ENCODE assay signal across 8 cellular contexts in the genomic region with DNA sequence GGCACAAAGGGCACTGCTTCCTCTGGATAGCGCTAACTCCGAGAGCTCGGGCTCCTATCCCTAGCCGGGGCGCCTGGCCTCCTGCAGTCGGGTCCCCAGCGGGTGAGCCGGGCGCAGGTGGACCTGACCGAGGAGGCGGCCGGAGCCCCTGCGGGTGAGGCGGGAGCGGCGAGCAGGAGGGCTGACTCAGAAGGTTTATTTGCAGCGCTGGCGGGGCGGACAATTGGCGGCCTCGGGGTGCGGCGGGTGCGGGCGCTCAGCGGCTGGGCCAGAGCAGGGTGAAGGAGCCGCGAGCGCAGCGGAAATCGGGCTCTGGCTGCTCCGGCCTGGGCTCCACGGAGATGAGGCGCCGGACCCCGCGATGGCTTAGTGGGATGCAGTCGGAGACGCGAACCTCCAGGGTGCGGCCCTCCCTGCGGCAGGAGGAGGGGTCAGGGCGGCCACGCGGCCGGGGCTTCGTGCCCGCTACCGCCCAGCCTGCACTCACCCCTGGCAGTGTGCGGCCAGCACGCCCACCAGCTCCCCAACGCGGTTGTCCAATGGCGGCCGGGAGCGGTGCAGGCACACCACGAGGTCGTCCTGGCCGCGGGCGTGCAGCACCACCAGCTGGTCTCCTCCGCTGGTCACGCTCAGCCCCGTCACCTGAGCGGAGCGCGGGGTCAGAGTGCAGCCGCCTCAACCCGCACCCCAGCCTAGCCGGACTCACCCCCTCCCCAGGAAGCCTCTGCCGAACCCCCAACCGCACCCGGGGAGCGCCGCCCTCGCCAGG. TPM values are rescaled to one million over a fixed set of nuclear protein-coding genes. Genes with fewer than 3 reads are reported as not detected.
DNase-seq lines count a peak whose midpoint lies in the region; ATAC-seq, FAIRE-seq and TF ChIP-seq lines count a peak whose summit lies in the region.

No MANE protein-coding gene starts in this region.

- peak overlapping the region; percentile 92; the same call in 1 of the 2 replicates for H2BK12ac ChIP-seq in H1 (ENCODE audit: low read depth, low read length)
- H2BK12ac ChIP-seq in mesenchymal stem cell (ENCODE audit: low read length in 2 of 2): peak overlapping the region in 1 of 2 experiments; percentile 75

- FAIRE-seq in H1 (lab: Jason Lieb, UNC) (no peak), urothelium cell line (lab: Jason Lieb, UNC) (peak; percentile 63)

- H3K4me3 ChIP-seq in breast epithelium (peak overlapping the region; percentile 39 to 65 (median 43)), H1 (ENCODE audit: extremely low read depth in 1 of 4, insufficient read depth in 2 of 4, low read depth in 3 of 4, low read length in 4 of 4) (peak overlapping the region; percentile 20 to 58 (median 38)), mesenchymal stem cell (ENCODE audit: insufficient read depth in 1 of 2, low read depth in 1 of 2, low read length in 2 of 2) (peak overlapping the region; percentile 32 to 69)

- H4K8ac ChIP-seq in H1 (ENCODE audit: extremely low read depth, insufficient read depth, low read length) (peak overlapping the region; percentile 95), mesenchymal stem cell (ENCODE audit: low read length) (peak overlapping the region; percentile 56)

- WGBS in H1 (ENCODE audit: extremely low coverage in 1 of 2, insufficient coverage in 1 of 2, insufficient read length in 1 of 2, insufficient replicate concordance in 2 of 2, low coverage in 1 of 2, low lambda C conversion rate in 2 of 2, missing lambda C conversion rate in 1 of 2), 2 experiments: 10% methylated on average over 44 of the region's 76 CpGs; no CpG with 5 or more reads in 1 of the 2 experiments
- WGBS in mesenchymal stem cell: 7% methylated on average over 63 of the region's 76 CpGs

- H3K27ac Mint-ChIP-seq in MCF 10A (ENCODE audit: low read depth, unreplicated experiment): no peak overlapping the region

- H2BK15ac ChIP-seq in H1 (ENCODE audit: low read length) (peak overlapping the region; percentile 92), mesenchymal stem cell (ENCODE audit: low read depth, poor library complexity, severe bottlenecking) (no peak overlapping the region)

- H3K4me2 ChIP-seq in H1 (ENCODE audit: insufficient read depth in 1 of 2, low read depth in 2 of 2, low read length in 2 of 2): peak overlapping the region; percentile 46 to 76
- H3K4me2 ChIP-seq in mesenchymal stem cell (ENCODE audit: low read length, poor library complexity, severe bottlenecking): peak overlapping the region; percentile 77

- peak; percentile 22 to 31; a peak in 2 of 4 replicates for TF ChIP-seq RAD21 in H1 (IDR thresholded peaks at IDR 0.05 in 1 of 2, conservative IDR thresholded peaks at IDR 0.05 in 1 of 2; ENCODE audit: low read depth in 2 of 2, low read length in 2 of 2)

- CTCF ChIA-PET in MCF 10A (lab: Yijun Ruan, JAX): interaction anchor here (0.5 to 0.6 kb wide), 3 partner anchors 27 to 692 kb away, joined by 3 to 4 read pairs (median 4); no protein-coding TSS in a partner anchor
- CTCF ChIA-PET in H1 (lab: Charles Lee; ENCODE audit: partially characterized antibody): interaction anchor here (0.6 to 3.2 kb wide), 11 partner anchors 10 to 890 kb away, joined by 3 to 21 read pairs (median 4); no protein-coding TSS in a partner anchor

- H3K4me3 Mint-ChIP-seq in MCF 10A (ENCODE audit: unreplicated experiment): no peak overlapping the region

- no peaks in the 10 kb centered on the region for H4K20me1 ChIP-seq in H1 (replicated peaks in 1 of 2; ENCODE audit: control insufficient read depth in 1 of 2, insufficient read depth in 2 of 2, low read length in 2 of 2)

- peak overlapping the region in 2 of 4 experiments; percentile 31 to 38; a peak in 4 of 7 replicates for H3K9ac ChIP-seq in H1 (replicated peaks in 1 of 4; ENCODE audit: extremely low read depth in 1 of 4, low read depth in 3 of 4, low read length in 3 of 4)
- H3K9ac ChIP-seq in mesenchymal stem cell (ENCODE audit: low read length): peak overlapping the region; percentile 62

- H2AFZ ChIP-seq in H1 (ENCODE audit: low read length): peak overlapping the region; percentile 12; the same call in 1 of the 2 replicates
- H2AFZ ChIP-seq in mesenchymal stem cell (ENCODE audit: low read depth, low read length): peak overlapping the region; percentile 79

- BruUV-seq in MCF 10A (replicated peaks; lab: Mats Ljungman, UMichigan): no TSS peak

- no peaks in the 10 kb centered on the region for H3K9me3 Mint-ChIP-seq in MCF 10A (ENCODE audit: unreplicated experiment)

- DNase-seq in breast epithelium (ENCODE audit: low spot score in 2 of 2) (no peak), MCF 10A (ENCODE audit: unreplicated experiment) (no peak), H1 (ENCODE audit: low read depth in 1 of 2, low spot score in 2 of 2) (peak in 1 of 2 experiments; percentile 67), mesenchymal stem cell (peak; percentile 42), urothelium cell line (ENCODE audit: low spot score) (no peak)

- H3K9me3 ChIP-seq in breast epithelium (no peaks in the 10 kb centered on the region), H1 (ENCODE audit: insufficient read depth in 2 of 2, low read depth in 1 of 2, low read length in 1 of 2) (no peaks in the 10 kb centered on the region), mesenchymal stem cell (ENCODE audit: control insufficient read depth, low read length) (no peaks in the 10 kb centered on the region)

- H2BK5ac ChIP-seq in H1 (ENCODE audit: low read depth, low read length) (no peak overlapping the region; the same call in 1 of the 2 replicates), mesenchymal stem cell (ENCODE audit: low read depth, low read length, poor library complexity, severe bottlenecking) (no peak overlapping the region)

- no peak overlapping the region for H2AK5ac ChIP-seq in H1 (ENCODE audit: low read depth, low read length)
- no peak overlapping the region for H2AK5ac ChIP-seq in mesenchymal stem cell (ENCODE audit: low read length, severe bottlenecking)

- H3K27me3 ChIP-seq in breast epithelium (peaks cover 0 to 7% of the 10 kb centered on the region in 2 donors), H1 (replicated peaks in 1 of 4; ENCODE audit: control insufficient read depth in 3 of 4, extremely low read depth in 1 of 4, insufficient read depth in 3 of 4, low read length in 3 of 4) (peaks cover 10 to 40% (median 23%) of the 10 kb centered on the region in 4 experiments; a peak in 6 of 7 replicates), mesenchymal stem cell (ENCODE audit: control insufficient read depth in 1 of 2, insufficient read depth in 1 of 2, low read length in 2 of 2) (peaks cover 18 to 44% of the 10 kb centered on the region in 2 experiments)

- no peak for TF ChIP-seq CTCF in breast epithelium (IDR thresholded peaks at IDR 0.05)
- no peak for TF ChIP-seq CTCF in MCF 10A (IDR thresholded peaks at IDR 0.05; ENCODE audit: unreplicated experiment)
- TF ChIP-seq CTCF in H1 (IDR thresholded peaks at IDR 0.05; ENCODE audit: control extremely low read depth in 1 of 3, insufficient read depth in 1 of 3, low read depth in 1 of 3, low read length in 3 of 3): peak in 1 of 3 experiments; percentile 12; a peak in 1 of 4 replicates

- H4K91ac ChIP-seq in H1 (replicated peaks; ENCODE audit: insufficient read length, low read length) (peak overlapping the region; percentile 81), mesenchymal stem cell (ENCODE audit: low read length) (no peak overlapping the region)

- TF ChIP-seq EP300 in H1 (IDR thresholded peaks at IDR 0.05; ENCODE audit: borderline replicate concordance in 1 of 2, low read depth in 2 of 2, low read length in 2 of 2): no peak

- H3K23me2 ChIP-seq in H1 (ENCODE audit: low read depth, low read length): peaks cover 5% of the 10 kb centered on the region; the same call in 1 of the 2 replicates

- H3K4me1 ChIP-seq in breast epithelium (no peaks in the 10 kb centered on the region), H1 (replicated peaks in 1 of 4; ENCODE audit: control insufficient read depth in 3 of 4, insufficient read depth in 4 of 4, low read length in 3 of 4) (peaks cover 0 to 11% (median 4%) of the 10 kb centered on the region in 4 experiments; a peak in 4 of 7 replicates), mesenchymal stem cell (ENCODE audit: control insufficient read depth, insufficient read depth, low read depth, low read length) (peaks cover 9% of the 10 kb centered on the region)

- H3K79me2 ChIP-seq in H1 (ENCODE audit: control insufficient read depth in 1 of 2, insufficient read depth in 2 of 2, low read length in 2 of 2): no peaks in the 10 kb centered on the region

- POLR2A ChIA-PET in MCF 10A (lab: Yijun Ruan, JAX) (interaction anchor here (0.9 to 1.3 kb wide), 2 partner anchors 9 to 23 kb away, joined by 3 read pairs; no protein-coding TSS in a partner anchor), H1 (lab: Charles Lee; ENCODE audit: partially characterized antibody) (interaction anchor here (1.1 to 17.9 kb wide), 5 partner anchors 10 to 114 kb away, joined by 3 to 327 read pairs (median 8); a partner anchor contains a TSS)

- H3K27ac ChIP-seq in breast epithelium (no peak overlapping the region), H1 (ENCODE audit: low read depth, low read length) (no peak overlapping the region), mesenchymal stem cell (ENCODE audit: low read length, poor library complexity, severe bottlenecking) (no peak overlapping the region)

- no peaks in the 10 kb centered on the region for H3K27me3 Mint-ChIP-seq in MCF 10A (ENCODE audit: insufficient read depth, unreplicated experiment)

- H3K36me3 ChIP-seq in breast epithelium (no peaks in the 10 kb centered on the region), H1 (ENCODE audit: control insufficient read depth in 2 of 4, insufficient read depth in 4 of 4, low read length in 3 of 4) (no peaks in the 10 kb centered on the region), mesenchymal stem cell (ENCODE audit: control insufficient read depth in 1 of 2, insufficient read depth in 2 of 2, low read depth in 1 of 2, low read length in 2 of 2) (no peaks in the 10 kb centered on the region)

- no peak overlapping the region for H3K56ac ChIP-seq in H1 (replicated peaks; ENCODE audit: insufficient read length, low read depth, low read length)

- TF ChIP-seq POLR2A in breast epithelium (IDR thresholded peaks at IDR 0.05): no peak
- 0 out of 3 replicates have a peak, but pooled peaks of 1 of the 2 experiments have one; percentile 36 for TF ChIP-seq POLR2A in H1 (IDR thresholded peaks at IDR 0.05; ENCODE audit: control extremely low read depth in 1 of 2, low read depth in 2 of 2, low read length in 2 of 2)

- no peak overlapping the region for H3K23ac ChIP-seq in H1 (ENCODE audit: insufficient read length)
- peak overlapping the region in 1 of 2 experiments; percentile 74 for H3K23ac ChIP-seq in mesenchymal stem cell (ENCODE audit: low read length in 2 of 2)

- H2BK120ac ChIP-seq in H1 (replicated peaks; ENCODE audit: low read depth, low read length) (no peak overlapping the region), mesenchymal stem cell (ENCODE audit: low read depth, low read length) (no peak overlapping the region)

- peaks cover 18% of the 10 kb centered on the region for H3K4me1 Mint-ChIP-seq in MCF 10A (ENCODE audit: insufficient read depth, unreplicated experiment)

- no peak overlapping the region for H4K5ac ChIP-seq in H1 (ENCODE audit: insufficient read length, low read depth, low read length)

- H2BK20ac ChIP-seq in H1 (ENCODE audit: low read length): peak overlapping the region; percentile 48; the same call in 1 of the 2 replicates

- peak overlapping the region; percentile 72 for H3K18ac ChIP-seq in H1 (ENCODE audit: extremely low read depth, low read length)
- peak overlapping the region in 1 of 2 experiments; percentile 77 for H3K18ac ChIP-seq in mesenchymal stem cell (ENCODE audit: low read depth in 1 of 2, low read length in 2 of 2)

- no peak for ATAC-seq in GM19351 (IDR thresholded peaks at IDR 0.05; ENCODE audit: unreplicated experiment)
- ATAC-seq in GM21515 (IDR thresholded peaks at IDR 0.05; ENCODE audit: unreplicated experiment): no peak
- ATAC-seq in GM18870 (IDR thresholded peaks at IDR 0.05; ENCODE audit: unreplicated experiment): no peak

- H3K36me3 Mint-ChIP-seq in MCF 10A (ENCODE audit: insufficient read depth, unreplicated experiment): no peaks in the 10 kb centered on the region

- intact Hi-C loops in breast epithelium (cut with DNase I; ENCODE audit: low total_unique reads) (no loop called here), MCF 10A (cut with micrococcal nuclease) (no loop called here)

- H3K4ac ChIP-seq in H1 (replicated peaks; ENCODE audit: insufficient read length, low read depth, low read length) (no peak overlapping the region), mesenchymal stem cell (ENCODE audit: low read depth in 1 of 2, low read length in 2 of 2) (peak overlapping the region in 1 of 2 experiments; percentile 18)

- H3K79me1 ChIP-seq in H1 (ENCODE audit: low read depth, low read length) (no peaks in the 10 kb centered on the region), mesenchymal stem cell (replicated peaks; ENCODE audit: low read length, poor library complexity, severe bottlenecking) (no peaks in the 10 kb centered on the region)

- H3K14ac ChIP-seq in H1 (ENCODE audit: insufficient read length): no peak overlapping the region
- H3K14ac ChIP-seq in mesenchymal stem cell (ENCODE audit: low read length in 2 of 2): peak overlapping the region in 1 of 2 experiments; percentile 83

RNA-seq across cellular contexts. Expression of a gene that starts 16.1 kb away (rescaled TPM):
- 1 to 10 TPM; 2.0 to 2.9 (median 2.2) TPM for total RNA-seq in breast epithelium
- 0.14 and 0.15 TPM in 2 replicates for total RNA-seq in MCF 10A (2022)
- 0.11 and 0.19 TPM in 2 replicates for total RNA-seq in H1 (2021; fragmentation: NEBNext Ultra II Directional; extraction: Animal tissue kit (Norgen Biotek cat#: 25700))
- 0.08 and 0.11 TPM in 2 replicates for polyA plus RNA-seq in H1 (2011; rRNA removed)
- polyA plus RNA-seq in H1 (2011; cell fraction: cytosol; rRNA removed): 0.12 TPM
- polyA plus RNA-seq in H1 (2011; cell fraction: nucleus; rRNA removed): 0.50 TPM
- polyA plus RNA-seq in H1 (2012, experiment 1 of 2): 0.08 to 0.15 TPM (median 0.11 TPM) in 3 of 4 replicates, not detected in the other
- polyA plus RNA-seq in H1 (2012, experiment 2 of 2): not detected
- 0.04 TPM for polyA plus RNA-seq in H1 (2013, experiment 1 of 2)
- 0.04 TPM for polyA plus RNA-seq in H1 (2013, experiment 2 of 2)
- polyA minus RNA-seq in H1 (2011; rRNA and poly(A)+ RNA removed): 0.20 and 0.54 TPM in 2 replicates
- 1.8 TPM for polyA minus RNA-seq in H1 (2011; cell fraction: cytosol; rRNA and poly(A)+ RNA removed)
- 1.9 TPM for polyA minus RNA-seq in H1 (2011; cell fraction: nucleus; rRNA and poly(A)+ RNA removed)
- not detected for polyA plus RNA-seq in mesenchymal stem cell (2013, experiment 1 of 2)
- polyA plus RNA-seq in mesenchymal stem cell (2013, experiment 2 of 2): not detected

RNA-seq across cellular contexts. Expression of a gene that starts 37.3 kb away (rescaled TPM):
- 10 to 100 TPM; 32.3 to 45.3 (median 35.4) TPM for total RNA-seq in breast epithelium
- 35.1 and 36.2 TPM in 2 replicates for total RNA-seq in MCF 10A (2022)
- 31.3 and 31.6 TPM in 2 replicates for total RNA-seq in H1 (2021; fragmentation: NEBNext Ultra II Directional; extraction: Animal tissue kit (Norgen Biotek cat#: 25700))
- 41.2 and 54.8 TPM in 2 replicates for polyA plus RNA-seq in H1 (2011; rRNA removed)
- 40.7 TPM for polyA plus RNA-seq in H1 (2011; cell fraction: cytosol; rRNA removed)
- 51.2 TPM for polyA plus RNA-seq in H1 (2011; cell fraction: nucleus; rRNA removed)
- polyA plus RNA-seq in H1 (2012, experiment 1 of 2): 21.6 to 34.6 TPM (median 32.5 TPM) in 4 replicates
- polyA plus RNA-seq in H1 (2012, experiment 2 of 2): 28.2 TPM
- 20.3 TPM for polyA plus RNA-seq in H1 (2013, experiment 1 of 2)
- 19.7 TPM for polyA plus RNA-seq in H1 (2013, experiment 2 of 2)
- polyA minus RNA-seq in H1 (2011; rRNA and poly(A)+ RNA removed): 26.9 and 30.1 TPM in 2 replicates
- 18.4 TPM for polyA minus RNA-seq in H1 (2011; cell fraction: cytosol; rRNA and poly(A)+ RNA removed)
- polyA minus RNA-seq in H1 (2011; cell fraction: nucleus; rRNA and poly(A)+ RNA removed): 19.1 TPM
- 39.8 TPM for polyA plus RNA-seq in mesenchymal stem cell (2013, experiment 1 of 2)
- 39.9 TPM for polyA plus RNA-seq in mesenchymal stem cell (2013, experiment 2 of 2)
